10 cellular contexts compared by ENCODE assay signal in genomic region chr18:24023185-24023814, GRCh38. TPM values are rescaled to one million over a fixed set of nuclear protein-coding genes. Genes with fewer than 3 reads are reported as not detected.
A peak's percentile ranks its signal among the peaks of the same experiment; 100 is the strongest.
DNase-seq lines count a peak whose midpoint lies in the region; ATAC-seq and TF ChIP-seq lines count a peak whose summit lies in the region.
"Had no signal": no experiment of that assay in that cellular context is flagged by ENCODE, and none has a peak within 500 bp of the region (broad histone marks: within the 10 kb centered on the region; RNA-seq: fewer than 3 reads in every experiment).

No MANE protein-coding gene starts in this region.

- TF ChIP-seq EP300 in SK-N-SH (IDR thresholded peaks at IDR 0.05; ENCODE audit: borderline replicate concordance in 1 of 2, low read depth in 1 of 2, low read length in 1 of 2), result no peak

- no peak overlapping the region; a peak in 1 of 4 replicates for H3K27ac ChIP-seq in SK-N-SH (ENCODE audit: low read depth in 2 of 2, low read length in 1 of 2)
- H3K27ac ChIP-seq: thyroid gland had no signal

- no peak overlapping the region for H2AFZ ChIP-seq in SK-N-SH (ENCODE audit: low read depth)

- peaks cover 9% of the 10 kb centered on the region for H3F3A ChIP-seq in SK-N-SH (replicated peaks; ENCODE audit: insufficient read depth)

- H3K36me3 ChIP-seq in BJ (ENCODE audit: control insufficient read depth, insufficient read depth, low read length) (peaks cover 15% of the 10 kb centered on the region), SK-N-SH (replicated peaks in 1 of 2; ENCODE audit: control insufficient read depth in 1 of 2, insufficient read depth in 2 of 2, low read length in 1 of 2) (peaks cover 0 to 2% of the 10 kb centered on the region in 2 experiments)
- H3K36me3 ChIP-seq: thyroid gland had no signal

- no peak overlapping the region for H3K4me3 ChIP-seq in BJ (ENCODE audit: low read depth, low read length)
- H3K4me3 ChIP-seq in SK-N-SH (ENCODE audit: low read depth in 2 of 2, low read length in 1 of 2), result no peak overlapping the region
- H3K4me3 ChIP-seq: thyroid gland had no signal

- no peak overlapping the region for H3K9ac ChIP-seq in SK-N-SH

- no peaks in the 10 kb centered on the region for H3K9me3 ChIP-seq in SK-N-SH
- H3K9me3 ChIP-seq: thyroid gland had no signal

- H3K79me2 ChIP-seq in SK-N-SH (ENCODE audit: insufficient read depth), result peaks cover 56% of the 10 kb centered on the region

- TF ChIP-seq CTCF in BJ (IDR thresholded peaks at IDR 0.05; ENCODE audit: insufficient read depth, low read depth, low read length) (0 out of 2 replicates have a peak, but pooled peaks have one; percentile 10), SK-N-SH (IDR thresholded peaks at IDR 0.05) (peak; percentile 17; the same call in 1 of the 2 replicates)

- no peak for DNase-seq in BJ (ENCODE audit: low read depth)
- DNase-seq in ELR (ENCODE audit: low read depth), result peak; percentile 7
- peak; percentile 68 for DNase-seq in SK-N-SH
- DNase-seq in iPS-NIHi11 (ENCODE audit: low spot score), result peak; percentile 61
- no peak for DNase-seq in OCI-M1 (lab: John Stamatoyannopoulos, UW)
- DNase-seq in left colon, result no peak
- DNase-seq: NCI-H1417 treated with DMSO at 0.1 percent for 48 hours, thyroid gland had no signal

- POLR2A ChIA-PET in BJ (lab: Charles Lee) (no interaction called here), SK-N-SH (lab: Yijun Ruan, JAX) (interaction anchor here (1.6 kb wide), 1 partner anchor 8 kb away, joined by 6 read pairs; the partner anchor contains the start of gene TTC39C)

- 98% methylated on average over 6 of the region's 6 CpGs for WGBS in SK-N-SH (ENCODE audit: low lambda C conversion rate)

- H3K4me1 ChIP-seq in SK-N-SH (ENCODE audit: control insufficient read depth in 1 of 2, insufficient read depth in 2 of 2, low read depth in 1 of 2, low read length in 1 of 2), result peaks cover 11 to 13% of the 10 kb centered on the region in 2 experiments; a peak in 2 of 4 replicates
- H3K4me1 ChIP-seq: thyroid gland had no signal

- CTCF ChIA-PET in BJ (lab: Yijun Ruan, JAX), result no interaction called here
- CTCF ChIA-PET in SK-N-SH (lab: Yijun Ruan, JAX), result interaction anchor here (1.2 to 2.1 kb wide), 3 partner anchors 10 to 106 kb away, joined by 3 to 5 read pairs (median 3); no protein-coding TSS in a partner anchor

- intact Hi-C loops in left colon (cut with DNase I, micrococcal nuclease), result no loop called here

- no peak for ATAC-seq in HG02798 (IDR thresholded peaks at IDR 0.05; ENCODE audit: poor library complexity, unreplicated experiment)
- no peak for ATAC-seq in HG03442 (IDR thresholded peaks at IDR 0.05; ENCODE audit: unreplicated experiment)
- ATAC-seq in left colon, result no peak

- H4K20me1 ChIP-seq in SK-N-SH (ENCODE audit: insufficient read depth), result peaks cover 31% of the 10 kb centered on the region

- no peak overlapping the region for H3K4me2 ChIP-seq in SK-N-SH

- no peaks in the 10 kb centered on the region for H3K9me2 ChIP-seq in SK-N-SH

- H3K27me3 ChIP-seq in BJ (ENCODE audit: control insufficient read depth, insufficient read depth, low read length) (no peaks in the 10 kb centered on the region), SK-N-SH (ENCODE audit: insufficient read depth) (no peaks in the 10 kb centered on the region)
- H3K27me3 ChIP-seq: thyroid gland had no signal

- TF ChIP-seq RAD21 in SK-N-SH (IDR thresholded peaks at IDR 0.05; ENCODE audit: low read length), result peak; percentile 47

TF ChIP-seq in SK-N-SH, 30 proteins besides CTCF, POLR2A, EP300 and RAD21:
- no peak for TF ChIP-seq EZH2phosphoT487 (IDR thresholded peaks at IDR 0.05; ENCODE audit: borderline replicate concordance, low read depth)
- 0 out of 2 replicates have a peak, but pooled peaks have one; percentile 13 for TF ChIP-seq SMC3 (IDR thresholded peaks at IDR 0.05; ENCODE audit: low read depth, low read length)
TF ChIP-seq in SK-N-SH: peak in this region for 1.

RNA-seq across cellular contexts. Expression of gene TTC39C, which starts 8.7 kb away (rescaled TPM):
- polyA plus RNA-seq in BJ (2011; rRNA removed) (37.9 and 53.9 TPM in 2 replicates), SK-N-SH (2012; rRNA removed) (8.6 and 9.8 TPM in 2 replicates)
- polyA minus RNA-seq in BJ (2011; rRNA and poly(A)+ RNA removed), result 65.3 and 69.9 TPM in 2 replicates
- 10.4 and 13.6 TPM in 2 replicates for polyA plus RNA-seq in SK-N-SH (2012; cell fraction: cytosol; rRNA removed)
- polyA plus RNA-seq in SK-N-SH (2012; cell fraction: nucleus; rRNA removed), result 14.1 and 16.2 TPM in 2 replicates
- 1 to 10 TPM; 8.5 to 8.7 TPM for total RNA-seq in left colon

Comparison
In these comparisons a context has a peak if more than half of its experiments do, and no peak if none do; other contexts are left out.
1. DNase-seq: peak in ELR (single experiment), SK-N-SH (single experiment) and iPS-NIHi11 (single experiment); none in BJ (single experiment), OCI-M1 (single experiment) and left colon (0 of 2).